In the genomic region with DNA sequence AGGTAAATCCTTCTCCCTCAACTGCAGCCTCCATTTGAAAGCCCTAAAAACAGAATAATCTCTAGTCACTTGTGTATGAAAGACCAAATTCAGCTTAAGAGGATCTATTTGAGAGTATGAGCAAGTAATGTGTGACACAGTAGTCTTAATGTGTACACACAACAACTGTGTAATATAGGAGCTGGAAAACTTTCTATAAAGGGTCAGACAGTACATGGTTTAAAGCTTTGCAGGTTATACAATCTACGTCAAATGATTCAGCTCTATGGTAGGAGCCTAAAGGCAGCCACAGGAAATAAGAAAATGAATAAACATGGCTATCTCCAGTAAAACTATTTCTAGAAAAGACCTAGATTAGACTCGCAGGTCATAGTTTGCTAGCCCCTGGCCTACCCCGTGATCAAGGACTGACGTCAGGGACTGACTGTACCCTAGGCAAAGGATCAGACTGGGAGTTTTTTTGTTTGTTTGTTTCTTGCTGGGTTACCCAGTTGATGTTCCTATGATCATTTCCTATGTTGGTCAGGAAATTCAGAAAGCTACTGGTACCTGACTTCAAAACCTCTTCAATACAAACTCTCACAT, we compare ENCODE assay signal across 19 cellular contexts.
"Had no signal": no experiment of that assay in that cellular context is flagged by ENCODE, and none has a peak within 500 bp of the region (broad histone marks: within the 10 kb centered on the region; RNA-seq: fewer than 3 reads in every experiment).

No MANE protein-coding gene starts in this region.

- H3K4me3 ChIP-seq: adrenal gland, coronary artery, neural progenitor cell, stomach, testis had no signal

- DNase-seq: activated B cell treated with CpG ODN at 0.5 μM for 24 hours; activated CD4-positive, alpha-beta T cell treated with anti-CD3 and anti-CD28 coated beads for 48 hours; activated CD8-positive, alpha-beta T cell treated with anti-CD3 and anti-CD28 coated beads for 36 hours; activated effector memory CD4-positive, alpha-beta T cell treated with Interleukin-2 at 50 U/mL for 16 hours; activated T-cell treated with anti-CD3 and anti-CD28 coated beads, Interleukin-2, amount 50 U/mL, for 4 hours; adrenal gland; central memory CD4-positive, alpha-beta T cell; effector CD8-positive, alpha-beta T cell; hippocampal formation; kidney; mammary epithelial cell; naive B cell; stimulated activated CD4-positive, alpha-beta T cell treated with anti-CD3 and anti-CD28 coated beads, Interleukin-1b, Interleukin-23, amount 100 ng/mL, for 48 hours; stomach; T-helper 2 cell; testis had no signal

- H3K27me3 ChIP-seq: adrenal gland, neural progenitor cell, stomach, testis had no signal

- ATAC-seq: activated CD8-positive, alpha-beta T cell treated with anti-CD3 and anti-CD28 coated beads for 36 hours; activated T-cell treated with anti-CD3 and anti-CD28 coated beads, Interleukin-2, amount 50 U/mL, for 4 hours had no signal

- H3K4me1 ChIP-seq: adrenal gland, neural progenitor cell had no signal

- H3K27ac ChIP-seq: adrenal gland, coronary artery, epithelial cell of prostate, neural progenitor cell, stomach, testis had no signal

- H3K36me3 ChIP-seq: adrenal gland, neural progenitor cell had no signal

- H3K9me3 ChIP-seq: adrenal gland, stomach, testis had no signal
